In the genomic region with DNA sequence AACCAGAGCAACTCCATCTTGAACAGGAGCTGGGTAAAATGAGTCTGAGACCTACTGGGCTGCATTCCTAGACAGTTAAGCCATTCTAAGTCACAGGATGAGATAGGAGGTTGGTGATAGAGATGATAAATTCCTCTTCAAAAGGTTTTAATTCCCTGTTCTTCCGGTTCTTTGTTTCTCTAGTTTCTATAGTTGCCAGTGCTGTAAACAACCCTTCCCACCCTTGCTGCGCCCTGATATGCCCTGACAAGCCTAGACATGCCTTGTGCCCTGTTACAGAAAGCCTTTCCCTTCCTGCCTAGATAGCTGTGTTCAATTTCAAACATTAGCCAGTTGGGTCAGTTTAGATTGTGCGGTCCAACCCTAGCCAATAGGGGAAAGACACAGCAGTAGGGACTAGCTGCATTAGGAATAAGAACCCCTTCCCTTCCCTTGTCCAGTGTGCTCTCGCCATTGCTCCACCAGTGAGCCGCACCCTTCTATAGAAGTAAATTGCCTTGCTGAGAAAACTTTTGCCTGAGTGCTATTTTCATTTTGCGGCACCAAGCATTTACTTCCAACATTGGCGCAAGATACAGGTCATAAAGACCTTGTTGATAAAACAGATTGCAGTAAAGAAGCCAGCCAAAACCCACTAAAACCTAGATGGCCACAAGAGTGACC, we compare ENCODE assay signal across 20 cellular contexts. TPM values are rescaled to one million over a fixed set of nuclear protein-coding genes. Genes with fewer than 3 reads are reported as not detected.
A peak's percentile ranks its signal among the peaks of the same experiment; 100 is the strongest.
DNase-seq lines count a peak whose midpoint lies in the region; ATAC-seq, FAIRE-seq and TF ChIP-seq lines count a peak whose summit lies in the region.
"Had no signal": no experiment of that assay in that cellular context is flagged by ENCODE, and none has a peak within 500 bp of the region (broad histone marks: within the 10 kb centered on the region; RNA-seq: fewer than 3 reads in every experiment).

No MANE protein-coding gene starts in this region.

- DNase-seq in NCI-H748 (lab: John Stamatoyannopoulos, UW; ENCODE audit: unreplicated experiment) (peak; percentile 20), NCI-H748 treated with DMSO at 0.1 percent for 48 hours (lab: John Stamatoyannopoulos, UW) (no peak), LoVo (ENCODE audit: low spot score) (peak; percentile 20), epithelial cell of esophagus (ENCODE audit: low read depth) (peak; percentile 87), keratinocyte (ENCODE audit: low read depth, low spot score) (peak; percentile 40), NCI-H510A (lab: John Stamatoyannopoulos, UW) (no peak), SIG-M5 (lab: John Stamatoyannopoulos, UW) (no peak)
- DNase-seq: CD4-positive, CD25-positive, alpha-beta regulatory T cell; COR-L47; DMS 273 treated with DMSO at 0.1 percent for 48 hours; GDM1; NCI-H187; NCI-H345; NCI-H69; NK-92 treated with Interleukin-12 subunit alpha and Interleukin-12 subunit beta, amount 100 ng/mL, for 24 hours; Right ventricle myocardium superior had no signal

- peaks cover 13% of the 10 kb centered on the region for H3K9me3 ChIP-seq in keratinocyte (ENCODE audit: control insufficient read depth, low read depth, low read length)

- no peaks in the 10 kb centered on the region for H3K9me1 ChIP-seq in keratinocyte (ENCODE audit: control insufficient read depth, extremely low read depth, insufficient read depth, low read length)

- H3K79me2 ChIP-seq in keratinocyte (ENCODE audit: control insufficient read depth, insufficient read depth, low read length), result no peaks in the 10 kb centered on the region

- no peak overlapping the region for H3K4me2 ChIP-seq in keratinocyte (ENCODE audit: control insufficient read depth, extremely low read depth, insufficient read depth, low read depth, low read length)

- no peaks in the 10 kb centered on the region for H3K27me3 ChIP-seq in keratinocyte (ENCODE audit: control insufficient read depth, extremely low read depth, insufficient read depth, low read length)

- H3K27ac ChIP-seq in keratinocyte (ENCODE audit: control insufficient read depth, insufficient read depth, low read length), result peak overlapping the region; percentile 51
- H3K27ac ChIP-seq: SK-N-MC had no signal

- no peaks in the 10 kb centered on the region for H4K20me1 ChIP-seq in keratinocyte (ENCODE audit: control insufficient read depth, extremely low read depth, insufficient read depth, low read length)

- peak; percentile 48 for FAIRE-seq in keratinocyte (lab: Jason Lieb, UNC)
- FAIRE-seq: K562 had no signal

- no peak for ATAC-seq in GM19395 (IDR thresholded peaks at IDR 0.05; ENCODE audit: unreplicated experiment)
- ATAC-seq: HCT116, K562 had no signal

- no peak overlapping the region for H3K9ac ChIP-seq in keratinocyte (ENCODE audit: control insufficient read depth, extremely low read depth, insufficient read depth, low read length)

- H2AFZ ChIP-seq in keratinocyte (ENCODE audit: control insufficient read depth, low read length), result no peak overlapping the region

- TF ChIP-seq CTCF in epithelial cell of esophagus (IDR thresholded peaks at IDR 0.05; ENCODE audit: insufficient read depth, low read depth, low read length, missing control alignments) (no peak), keratinocyte (optimal IDR thresholded peaks at IDR 0.05 in 1 of 3, IDR thresholded peaks at IDR 0.05 in 1 of 3, conservative IDR thresholded peaks at IDR 0.05 in 1 of 3; ENCODE audit: extremely low read depth in 1 of 3, insufficient read depth in 2 of 3, low read length in 3 of 3) (no peak)

- dilution Hi-C loops in keratinocyte (cut with MboI; ENCODE audit: extremely low pct_ligation_motif_present, low sequenced_read_pairs), result no loop called here

- no peaks in the 10 kb centered on the region for H3K4me1 ChIP-seq in keratinocyte (ENCODE audit: control insufficient read depth, extremely low read depth, insufficient read depth, low read length)

- H3K4me3 ChIP-seq in epithelial cell of esophagus (ENCODE audit: low read length) (no peak overlapping the region), keratinocyte (ENCODE audit: control insufficient read depth in 2 of 3, extremely low read depth in 1 of 3, insufficient read depth in 2 of 3, low read depth in 1 of 3, low read length in 3 of 3) (no peak overlapping the region)
- H3K4me3 ChIP-seq: K562, SK-N-MC had no signal

- no peaks in the 10 kb centered on the region for H3K36me3 ChIP-seq in keratinocyte (ENCODE audit: control insufficient read depth in 2 of 2, extremely low read depth in 1 of 2, insufficient read depth in 2 of 2, low read length in 2 of 2)

RNA-seq across cellular contexts. Expression of a gene that starts 52.5 kb away (rescaled TPM):
- 41.4 to 108 TPM (median 78.2 TPM) in 3 replicates for polyA plus RNA-seq in keratinocyte
- 18.2 TPM for polyA plus RNA-seq in keratinocyte (2011; ENCODE audit: low read depth)
- polyA plus RNA-seq in keratinocyte (2011; cell fraction: cytosol; rRNA removed), result 34.1 and 43.9 TPM in 2 replicates
- 221 and 225 TPM in 2 replicates for polyA plus RNA-seq in keratinocyte (2011; cell fraction: nucleus; rRNA removed)
- polyA plus RNA-seq in keratinocyte (2012; ENCODE audit: low replicate concordance), result 27.5 and 97.8 TPM in 2 replicates
- 14.0 to 65.9 TPM (median 31.1 TPM) in 3 replicates for polyA minus RNA-seq in keratinocyte
- polyA minus RNA-seq in keratinocyte (2011; cell fraction: cytosol; rRNA and poly(A)+ RNA removed), result 33.4 TPM
- 72.1 and 113 TPM in 2 replicates for polyA minus RNA-seq in keratinocyte (2011; cell fraction: nucleus; rRNA and poly(A)+ RNA removed)
- polyA plus RNA-seq: CD4-positive, CD25-positive, alpha-beta regulatory T cell; K562 had no signal

Comparison
In these comparisons a context has a peak if more than half of its experiments do, and no peak if none do; other contexts are left out.
1. DNase-seq: peak in NCI-H748 (single experiment), LoVo (single experiment), epithelial cell of esophagus (single experiment) and keratinocyte (single experiment); none in NCI-H748 treated with DMSO at 0.1 percent for 48 hours (single experiment), NCI-H510A (single experiment) and SIG-M5 (single experiment).